ENCODE assay signal across 20 cellular contexts in genomic region chr3:13665582-13666226, GRCh38.
DNase-seq lines count a peak whose midpoint lies in the region; ATAC-seq, FAIRE-seq and TF ChIP-seq lines count a peak whose summit lies in the region.
"Had no signal": no experiment of that assay in that cellular context is flagged by ENCODE, and none has a peak within 500 bp of the region (broad histone marks: within the 10 kb centered on the region; RNA-seq: fewer than 3 reads in every experiment).

No MANE protein-coding gene starts in this region.

- CTCF ChIA-PET in HepG2 (lab: Yijun Ruan, JAX; ENCODE audit: low intra/inter-chr PET ratio, low total read pairs), result no interaction called here

- intact Hi-C loops in Right ventricle myocardium inferior (cut with DNase I) (no loop called here), adrenal gland (cut with DNase I) (no loop called here), HepG2 (cut with micrococcal nuclease; ENCODE audit: unreplicated experiment) (no loop called here)

- H3K9me3 ChIP-seq in right atrium auricular region (no peaks in the 10 kb centered on the region), adrenal gland (replicated peaks in 1 of 3) (no peaks in the 10 kb centered on the region), HepG2 (ENCODE audit: low read length) (no peaks in the 10 kb centered on the region)
- H3K9me3 ChIP-seq: Caco-2, HAP-1 had no signal

- no peak for TF ChIP-seq RAD21 in HepG2 (CRISPR knock-in tag; IDR thresholded peaks at IDR 0.05)

- H3K4me3 ChIP-seq in right atrium auricular region (no peak overlapping the region), adrenal gland (no peak overlapping the region), HepG2 (replicated peaks in 1 of 3; ENCODE audit: insufficient read depth in 1 of 3, low read depth in 2 of 3, low read length in 3 of 3) (no peak overlapping the region)
- H3K4me3 ChIP-seq: HAP-1 had no signal

- TF ChIP-seq CTCF in right atrium auricular region (IDR thresholded peaks at IDR 0.05) (no peak), adrenal gland (IDR thresholded peaks at IDR 0.05) (no peak), HepG2 (CRISPR knock-in tag; IDR thresholded peaks at IDR 0.05) (no peak)

- DNase-seq in Right ventricle myocardium inferior (ENCODE audit: missing footprints), result peak; percentile 45
- no peak for DNase-seq in right atrium auricular region (ENCODE audit: low spot score)
- peak in 5 of 7 donors; percentile 33 to 49 (median 39) for DNase-seq in adrenal gland
- DNase-seq in HepG2 (ENCODE audit: low spot score), result no peak
- peak; percentile 84 for DNase-seq in urothelium cell line (ENCODE audit: low spot score)
- no peak for DNase-seq in activated CD4-positive, CD25-positive, alpha-beta regulatory T cell treated with anti-CD3 and anti-CD28 coated beads, Interleukin-2, amount 50 U/mL, for 72 hours
- no peak for DNase-seq in GM19239 (ENCODE audit: insufficient read length, low spot score)
- DNase-seq in stimulated activated naive CD8-positive, alpha-beta T cell treated with anti-CD3 and anti-CD28 coated beads, Interleukin-15, Interleukin-2, amounts not matched to agents 100 U/mL and 50 U/mL, for 24 hours, result no peak
- DNase-seq: Caco-2; CD8-positive, alpha-beta memory T cell; DMS153; DMS79 treated with DMSO at 0.1 percent for 48 hours; GDM1; GOT3; HFFc6; KBM-7 had no signal

- no peak for TF ChIP-seq POLR2A in adrenal gland (IDR thresholded peaks at IDR 0.05)
- no peak for TF ChIP-seq POLR2A in HepG2 (IDR thresholded peaks at IDR 0.05; ENCODE audit: insufficient read depth in 1 of 2, low read depth in 2 of 2, low read length in 2 of 2)

- H3K36me3 ChIP-seq in right atrium auricular region (no peaks in the 10 kb centered on the region), adrenal gland (replicated peaks in 1 of 2) (no peaks in the 10 kb centered on the region), HepG2 (replicated peaks in 1 of 2; ENCODE audit: control insufficient read depth in 1 of 2, insufficient read depth in 2 of 2, low read length in 2 of 2) (no peaks in the 10 kb centered on the region)
- H3K36me3 ChIP-seq: HAP-1 had no signal

- H3K4me2 ChIP-seq in HepG2 (ENCODE audit: low read depth, low read length), result no peak overlapping the region

- no TSS peak for BruUV-seq in HepG2 (replicated peaks; lab: Mats Ljungman, UMichigan)

- H4K20me1 ChIP-seq in HepG2 (ENCODE audit: insufficient read depth, low read length), result no peaks in the 10 kb centered on the region

- TF ChIP-seq EP300 in HepG2 (IDR thresholded peaks at IDR 0.05; ENCODE audit: low read depth in 2 of 2, low read length in 2 of 2), result no peak
- no peak for TF ChIP-seq EP300 in HepG2 (CRISPR knock-in tag; IDR thresholded peaks at IDR 0.05; ENCODE audit: borderline replicate concordance)

- H3K27me3 ChIP-seq in right atrium auricular region, result no peaks in the 10 kb centered on the region
- H3K27me3 ChIP-seq in adrenal gland, result peaks cover 6% of the 10 kb centered on the region
- H3K27me3 ChIP-seq in HepG2 (ENCODE audit: control insufficient read depth in 1 of 2, insufficient read depth in 2 of 2, low read length in 2 of 2), result peaks cover 0 to 43% of the 10 kb centered on the region in 2 experiments; a peak in 3 of 5 replicates

- H3K27ac ChIP-seq in right atrium auricular region (no peak overlapping the region), adrenal gland (no peak overlapping the region), HepG2 (ENCODE audit: extremely low read length, insufficient read depth, low read length) (no peak overlapping the region)

- FAIRE-seq in HepG2 (lab: Jason Lieb, UNC) (no peak), urothelium cell line (lab: Jason Lieb, UNC) (no peak), GM19239 (lab: Jason Lieb, UNC) (no peak)
- FAIRE-seq: A204.1, GM12892, HTR-8/SVneo had no signal

- no peak overlapping the region for H2AFZ ChIP-seq in HepG2 (ENCODE audit: low read length)

- in situ Hi-C loops in HepG2 (cut with HindIII; ENCODE audit: extremely low pct_ligation_motif_present, low pct_unique_long_range_greater_than_20kb), result no loop called here

- ATAC-seq in Right ventricle myocardium inferior (no peak), HepG2 (no peak)
- no peak for ATAC-seq in stimulated activated naive CD8-positive, alpha-beta T cell treated with anti-CD3 and anti-CD28 coated beads, Interleukin-15, Interleukin-2, amounts not matched to agents 100 U/mL and 50 U/mL, for 24 hours

- no peaks in the 10 kb centered on the region for H3K4me1 ChIP-seq in right atrium auricular region
- H3K4me1 ChIP-seq in adrenal gland (replicated peaks in 1 of 2), result no peaks in the 10 kb centered on the region
- peaks cover 9% of the 10 kb centered on the region; the same call in 1 of the 2 replicates for H3K4me1 ChIP-seq in HepG2 (ENCODE audit: insufficient read depth, low read length)
- H3K4me1 ChIP-seq: Caco-2 had no signal

- no peak overlapping the region for H3K9ac ChIP-seq in HepG2 (ENCODE audit: insufficient read depth, low read depth, low read length)

- H3K79me2 ChIP-seq in HepG2 (ENCODE audit: insufficient read depth, low read length), result no peaks in the 10 kb centered on the region

- POLR2A ChIA-PET in HepG2 (lab: Yijun Ruan, JAX), result no interaction called here

- 48 to 65% (median 50%) methylated on average over 9 to 16 of the region's 16 CpGs for WGBS in adrenal gland, 4 donors
- WGBS in HepG2 (ENCODE audit: low lambda C conversion rate), result 27% methylated on average over 11 of the region's 16 CpGs

TF ChIP-seq in HepG2, 621 proteins besides CTCF, POLR2A, EP300 and RAD21 (continues in another document):
- TF ChIP-seq MEIS2 (CRISPR knock-in tag; IDR thresholded peaks at IDR 0.05), result no peak
- TF ChIP-seq ATF7 (IDR thresholded peaks at IDR 0.05), result peak; percentile 42; the same call in 1 of the 2 replicates
- TF ChIP-seq ATF7 (CRISPR knock-in tag; IDR thresholded peaks at IDR 0.05), result no peak
- TF ChIP-seq ZNF576 (CRISPR knock-in tag; IDR thresholded peaks at IDR 0.05), result no peak
- no peak for TF ChIP-seq TBL1XR1 (IDR thresholded peaks at IDR 0.05; ENCODE audit: borderline replicate concordance, low read length, partially characterized antibody)
- no peak for TF ChIP-seq DZIP1 (CRISPR knock-in tag; IDR thresholded peaks at IDR 0.05)
- no peak for TF ChIP-seq HNF4A (CRISPR knock-in tag; IDR thresholded peaks at IDR 0.05)
- no peak for TF ChIP-seq HNRNPLL (IDR thresholded peaks at IDR 0.05; ENCODE audit: low read depth, low read length, poor library complexity, severe bottlenecking)
- TF ChIP-seq MTA1 (CRISPR knock-in tag; IDR thresholded peaks at IDR 0.05; ENCODE audit: borderline replicate concordance), result no peak
- no peak for TF ChIP-seq ZNF552 (CRISPR knock-in tag; IDR thresholded peaks at IDR 0.05; ENCODE audit: borderline replicate concordance)
- TF ChIP-seq AKNA (CRISPR knock-in tag; IDR thresholded peaks at IDR 0.05; ENCODE audit: borderline replicate concordance), result no peak

Comparison
In these comparisons a context has a peak if more than half of its experiments do, and no peak if none do; other contexts are left out.
1. DNase-seq: peak in Right ventricle myocardium inferior (single experiment), adrenal gland (5 of 7) and urothelium cell line (single experiment); none in right atrium auricular region (single experiment), HepG2 (single experiment), activated CD4-positive, CD25-positive, alpha-beta regulatory T cell treated with anti-CD3 and anti-CD28 coated beads, Interleukin-2, amount 50 U/mL, for 72 hours (single experiment), GM19239 (single experiment) and stimulated activated naive CD8-positive, alpha-beta T cell treated with anti-CD3 and anti-CD28 coated beads, Interleukin-15, Interleukin-2, amounts not matched to agents 100 U/mL and 50 U/mL, for 24 hours (single experiment).